Comparison of ENCODE assay signal across 13 cellular contexts in genomic region chr4:93710847-93711430, GRCh38.
"Had no signal": no experiment of that assay in that cellular context is flagged by ENCODE, and none has a peak within 500 bp of the region (broad histone marks: within the 10 kb centered on the region; RNA-seq: fewer than 3 reads in every experiment).

No MANE protein-coding gene starts in this region.

- H3K4me3 ChIP-seq: ascending aorta, cardiac muscle cell, heart right ventricle, ovary, stomach, thoracic aorta had no signal

- H3K4me3 Mint-ChIP-seq: activated T-cell treated with anti-CD3 and anti-CD28 coated beads, Interleukin-2, amount 50 U/mL, for 72 hours; neural crest cell had no signal

- H3K27ac Mint-ChIP-seq: activated T-cell treated with anti-CD3 and anti-CD28 coated beads, Interleukin-2, amount 50 U/mL, for 72 hours had no signal

- ATAC-seq: activated T-cell treated with anti-CD3 and anti-CD28 coated beads, Interleukin-2, amount 50 U/mL, for 72 hours; heart right ventricle; left ventricle myocardium superior had no signal

- H3K27me3 ChIP-seq: ascending aorta, cardiac muscle cell, heart right ventricle, ovary, stomach had no signal

- H3K9me3 ChIP-seq: ascending aorta, ovary, stomach, thoracic aorta had no signal

- H3K4me1 Mint-ChIP-seq: neural crest cell had no signal

- DNase-seq: activated CD4-positive, alpha-beta T cell treated with anti-CD3 and anti-CD28 coated beads for 1 hour; activated CD4-positive, alpha-beta T cell treated with anti-CD3 and anti-CD28 coated beads, Interleukin-2, amount 50 U/mL, for 48 hours; activated gamma-delta T cell treated with Interleukin-2 at 50 U/mL for 16 hours; activated T-cell treated with anti-CD3 and anti-CD28 coated beads, Interleukin-2, amount 50 U/mL, for 72 hours; heart right ventricle; left ventricle myocardium superior; ovary; stimulated activated CD4-positive, alpha-beta T cell treated with anti-CD3 and anti-CD28 coated beads, Interleukin-15, amount 100 ng/mL, for 24 hours; stomach had no signal

- H3K27ac ChIP-seq: ascending aorta, cardiac muscle cell, heart right ventricle, ovary, thoracic aorta had no signal

- H3K4me1 ChIP-seq: ascending aorta, heart right ventricle, stomach had no signal

- H3K36me3 ChIP-seq: ascending aorta, cardiac muscle cell, heart right ventricle, ovary, stomach, thoracic aorta had no signal
